Comparison of ENCODE assay signal across 1 cellular context in the genomic region with DNA sequence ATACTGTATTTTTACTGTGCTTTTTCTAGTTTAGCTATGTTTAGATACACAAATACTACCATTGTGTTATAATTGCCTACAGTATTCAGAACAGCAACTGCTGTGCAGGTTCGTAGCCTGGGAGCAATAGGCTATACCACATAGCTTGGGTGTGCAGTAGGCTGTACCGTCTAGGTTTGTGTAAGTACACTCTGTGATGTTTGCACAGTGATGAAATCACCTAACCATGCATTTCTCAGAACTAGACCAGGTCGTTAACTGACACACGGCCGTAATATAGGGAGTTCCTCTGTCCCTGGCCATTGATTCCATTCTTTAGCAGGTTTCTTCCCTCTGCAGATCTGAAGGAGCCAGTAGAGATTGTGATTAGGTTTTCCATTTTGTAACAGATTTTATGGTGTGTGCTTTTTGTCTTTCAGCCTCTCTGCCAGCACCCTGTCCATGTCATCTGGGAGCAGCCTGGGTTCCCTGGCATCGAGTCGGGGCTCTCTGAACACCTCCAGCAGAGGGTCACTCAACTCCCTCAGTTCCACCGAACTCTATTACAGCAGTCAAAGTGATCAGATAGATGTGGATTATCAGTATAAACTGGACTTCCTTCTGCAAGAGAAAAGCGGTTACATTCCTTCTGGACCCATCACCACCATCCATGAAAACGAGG.
TF ChIP-seq lines count a peak whose summit lies in the region.

No MANE protein-coding gene starts in this region.

TF ChIP-seq in HepG2, 621 proteins besides CTCF, POLR2A, EP300 and RAD21 (continued from another document and continues in another):
- peak; percentile 84; the same call in 1 of the 2 replicates for TF ChIP-seq ZNF646 (CRISPR knock-in tag; IDR thresholded peaks at IDR 0.05)
- no peak for TF ChIP-seq ZNF670 (CRISPR knock-in tag; IDR thresholded peaks at IDR 0.05; ENCODE audit: borderline replicate concordance)
- TF ChIP-seq RCOR2 (CRISPR knock-in tag; IDR thresholded peaks at IDR 0.05) = peak; percentile 42; the same call in 1 of the 2 replicates
- TF ChIP-seq MED1 (CRISPR knock-in tag; IDR thresholded peaks at IDR 0.05) = peak; percentile 43; the same call in 1 of the 2 replicates
- no peak for TF ChIP-seq ZNF605 (CRISPR knock-in tag; IDR thresholded peaks at IDR 0.05)
- 0 out of 2 replicates have a peak, but pooled peaks have one; percentile 30 for TF ChIP-seq HNF4A (CRISPR knock-in tag; IDR thresholded peaks at IDR 0.05)
- no peak for TF ChIP-seq SNRNP70 (IDR thresholded peaks at IDR 0.05; ENCODE audit: low read depth, low read length)
- 0 out of 2 replicates have a peak, but pooled peaks have one; percentile 21 for TF ChIP-seq GATAD1 (CRISPR knock-in tag; IDR thresholded peaks at IDR 0.05)
- TF ChIP-seq CREB1 (IDR thresholded peaks at IDR 0.05) = no peak
- 0 out of 2 replicates have a peak, but pooled peaks have one; percentile 12 for TF ChIP-seq CREB1 (CRISPR knock-in tag; IDR thresholded peaks at IDR 0.05)
- TF ChIP-seq STAG1 (CRISPR knock-in tag; IDR thresholded peaks at IDR 0.05) = 0 out of 2 replicates have a peak, but pooled peaks have one; percentile 25
- TF ChIP-seq BCL6 (CRISPR knock-in tag; IDR thresholded peaks at IDR 0.05) = peak; percentile 78
- peak; percentile 78 for TF ChIP-seq ATF3 (CRISPR knock-in tag; IDR thresholded peaks at IDR 0.05)
- TF ChIP-seq RXRB (CRISPR knock-in tag; IDR thresholded peaks at IDR 0.05; ENCODE audit: borderline replicate concordance) = peak; percentile 37; the same call in 1 of the 2 replicates
- peak; percentile 54 for TF ChIP-seq MAX (IDR thresholded peaks at IDR 0.05)
- TF ChIP-seq ZNF768 (CRISPR knock-in tag; IDR thresholded peaks at IDR 0.05) = no peak
- TF ChIP-seq HMG20A (CRISPR knock-in tag; IDR thresholded peaks at IDR 0.05; ENCODE audit: borderline replicate concordance) = peak; percentile 71; the same call in 1 of the 2 replicates
- TF ChIP-seq ZNF207 (IDR thresholded peaks at IDR 0.05; ENCODE audit: borderline replicate concordance) = no peak
- peak; percentile 39; the same call in 1 of the 2 replicates for TF ChIP-seq ZNF574 (CRISPR knock-in tag; IDR thresholded peaks at IDR 0.05)
- no peak for TF ChIP-seq SMARCC2 (IDR thresholded peaks at IDR 0.05)
- TF ChIP-seq FOXK1 (CRISPR knock-in tag; IDR thresholded peaks at IDR 0.05; ENCODE audit: borderline replicate concordance, low read depth) = no peak
- TF ChIP-seq, protein P1, sequence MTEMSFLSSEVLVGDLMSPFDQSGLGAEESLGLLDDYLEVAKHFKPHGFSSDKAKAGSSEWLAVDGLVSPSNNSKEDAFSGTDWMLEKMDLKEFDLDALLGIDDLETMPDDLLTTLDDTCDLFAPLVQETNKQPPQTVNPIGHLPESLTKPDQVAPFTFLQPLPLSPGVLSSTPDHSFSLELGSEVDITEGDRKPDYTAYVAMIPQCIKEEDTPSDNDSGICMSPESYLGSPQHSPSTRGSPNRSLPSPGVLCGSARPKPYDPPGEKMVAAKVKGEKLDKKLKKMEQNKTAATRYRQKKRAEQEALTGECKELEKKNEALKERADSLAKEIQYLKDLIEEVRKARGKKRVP (CRISPR knock-in tag; IDR thresholded peaks at IDR 0.05) = peak in 1 of 2 experiments; percentile 77; a peak in 2 of 4 replicates
- TF ChIP-seq ZFP91 (CRISPR knock-in tag; IDR thresholded peaks at IDR 0.05; ENCODE audit: borderline replicate concordance) = peak; percentile 48; the same call in 1 of the 2 replicates
- peak; percentile 89; the same call in 1 of the 2 replicates for TF ChIP-seq ZKSCAN8 (CRISPR knock-in tag; IDR thresholded peaks at IDR 0.05; ENCODE audit: borderline replicate concordance)
- 0 out of 2 replicates have a peak, but pooled peaks have one; percentile 28 for TF ChIP-seq ZNF792 (CRISPR knock-in tag; IDR thresholded peaks at IDR 0.05)
- TF ChIP-seq, protein P2, sequence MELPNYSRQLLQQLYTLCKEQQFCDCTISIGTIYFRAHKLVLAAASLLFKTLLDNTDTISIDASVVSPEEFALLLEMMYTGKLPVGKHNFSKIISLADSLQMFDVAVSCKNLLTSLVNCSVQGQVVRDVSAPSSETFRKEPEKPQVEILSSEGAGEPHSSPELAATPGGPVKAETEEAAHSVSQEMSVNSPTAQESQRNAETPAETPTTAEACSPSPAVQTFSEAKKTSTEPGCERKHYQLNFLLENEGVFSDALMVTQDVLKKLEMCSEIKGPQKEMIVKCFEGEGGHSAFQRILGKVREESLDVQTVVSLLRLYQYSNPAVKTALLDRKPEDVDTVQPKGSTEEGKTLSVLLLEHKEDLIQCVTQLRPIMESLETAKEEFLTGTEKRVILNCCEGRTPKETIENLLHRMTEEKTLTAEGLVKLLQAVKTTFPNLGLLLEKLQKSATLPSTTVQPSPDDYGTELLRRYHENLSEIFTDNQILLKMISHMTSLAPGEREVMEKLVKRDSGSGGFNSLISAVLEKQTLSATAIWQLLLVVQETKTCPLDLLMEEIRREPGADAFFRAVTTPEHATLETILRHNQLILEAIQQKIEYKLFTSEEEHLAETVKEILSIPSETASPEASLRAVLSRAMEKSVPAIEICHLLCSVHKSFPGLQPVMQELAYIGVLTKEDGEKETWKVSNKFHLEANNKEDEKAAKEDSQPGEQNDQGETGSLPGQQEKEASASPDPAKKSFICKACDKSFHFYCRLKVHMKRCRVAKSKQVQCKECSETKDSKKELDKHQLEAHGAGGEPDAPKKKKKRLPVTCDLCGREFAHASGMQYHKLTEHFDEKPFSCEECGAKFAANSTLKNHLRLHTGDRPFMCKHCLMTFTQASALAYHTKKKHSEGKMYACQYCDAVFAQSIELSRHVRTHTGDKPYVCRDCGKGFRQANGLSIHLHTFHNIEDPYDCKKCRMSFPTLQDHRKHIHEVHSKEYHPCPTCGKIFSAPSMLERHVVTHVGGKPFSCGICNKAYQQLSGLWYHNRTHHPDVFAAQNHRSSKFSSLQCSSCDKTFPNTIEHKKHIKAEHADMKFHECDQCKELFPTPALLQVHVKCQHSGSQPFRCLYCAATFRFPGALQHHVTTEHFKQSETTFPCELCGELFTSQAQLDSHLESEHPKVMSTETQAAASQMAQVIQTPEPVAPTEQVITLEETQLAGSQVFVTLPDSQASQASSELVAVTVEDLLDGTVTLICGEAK (IDR thresholded peaks at IDR 0.05) = no peak
- TF ChIP-seq, protein P2 (CRISPR knock-in tag; IDR thresholded peaks at IDR 0.05) = no peak
- TF ChIP-seq IKZF4 (CRISPR knock-in tag; IDR thresholded peaks at IDR 0.05; ENCODE audit: borderline replicate concordance, low read depth, not compliant biosample characterization) = no peak
